In the genomic region with DNA sequence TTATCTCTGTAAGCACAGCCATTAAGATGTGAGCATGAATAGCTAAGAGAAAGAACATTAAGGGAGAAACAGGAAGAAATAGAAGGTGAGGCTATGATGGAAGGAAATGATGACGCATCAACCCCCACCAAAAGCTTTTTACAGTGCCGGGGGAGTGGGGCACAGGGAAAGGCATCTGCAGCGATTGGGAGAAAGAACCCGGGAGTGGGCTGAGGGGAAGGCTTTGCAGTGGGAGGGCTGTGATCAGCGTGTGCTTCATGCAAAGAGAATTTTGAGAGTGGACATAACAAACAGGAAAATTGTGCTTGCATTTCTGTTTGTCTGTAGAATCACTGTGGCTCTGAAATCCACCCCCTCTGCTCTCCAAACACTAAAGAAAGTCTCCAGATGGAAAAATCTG, we compare ENCODE assay signal across 10 cellular contexts.
DNase-seq lines count a peak whose midpoint lies in the region; ATAC-seq and TF ChIP-seq lines count a peak whose summit lies in the region.
"Had no signal": no experiment of that assay in that cellular context is flagged by ENCODE, and none has a peak within 500 bp of the region (broad histone marks: within the 10 kb centered on the region; RNA-seq: fewer than 3 reads in every experiment).

No MANE protein-coding gene starts in this region.

- peaks cover 3% of the 10 kb centered on the region for H3K27me3 Mint-ChIP-seq in endodermal cell (ENCODE audit: insufficient read depth)

- H3K9ac ChIP-seq in endodermal cell (ENCODE audit: extremely low read depth, low read length, poor library complexity, severe bottlenecking) = no peak overlapping the region

- no peaks in the 10 kb centered on the region for H3K9me2 ChIP-seq in OCI-LY7 (ENCODE audit: insufficient read depth, low read length)

- TF ChIP-seq CTCF in AG09309 (IDR thresholded peaks at IDR 0.05; ENCODE audit: control insufficient read depth, insufficient read depth, low read depth, low read length, missing control alignments) = no peak
- no peak for TF ChIP-seq CTCF in endodermal cell (conservative IDR thresholded peaks at IDR 0.05)
- no peak for TF ChIP-seq CTCF in omental fat pad (IDR thresholded peaks at IDR 0.05)
- no peak for TF ChIP-seq CTCF in OCI-LY7 (conservative IDR thresholded peaks at IDR 0.05; ENCODE audit: low read length)
- no peak for TF ChIP-seq CTCF in WERI-Rb-1 (IDR thresholded peaks at IDR 0.05; ENCODE audit: low read depth, low read length)

- H3K4me1 Mint-ChIP-seq in endodermal cell = peaks cover 46% of the 10 kb centered on the region
- H3K4me1 Mint-ChIP-seq: activated naive CD4-positive, alpha-beta T cell treated with anti-CD3 and anti-CD28 coated beads, Interleukin-2, amount 10 ng/mL, durations not matched to agents 7 days and 5 days had no signal

- no peak overlapping the region for H3K4me3 Mint-ChIP-seq in endodermal cell
- H3K4me3 Mint-ChIP-seq: activated naive CD4-positive, alpha-beta T cell treated with anti-CD3 and anti-CD28 coated beads, Interleukin-2, amount 10 ng/mL, durations not matched to agents 7 days and 5 days had no signal

- H3K27me3 ChIP-seq in SJSA1 (replicated peaks) = no peaks in the 10 kb centered on the region
- peaks cover 20% of the 10 kb centered on the region for H3K27me3 ChIP-seq in endodermal cell (ENCODE audit: control insufficient read depth, insufficient read depth, low read length, poor library complexity, severe bottlenecking)
- no peaks in the 10 kb centered on the region for H3K27me3 ChIP-seq in WERI-Rb-1 (ENCODE audit: insufficient read depth, low read depth, severe bottlenecking)

- no peaks in the 10 kb centered on the region for H3K79me2 ChIP-seq in OCI-LY7 (ENCODE audit: insufficient read depth, low read depth, low read length)

- no peaks in the 10 kb centered on the region for H3K9me3 Mint-ChIP-seq in endodermal cell
- H3K9me3 Mint-ChIP-seq: activated naive CD4-positive, alpha-beta T cell treated with anti-CD3 and anti-CD28 coated beads, Interleukin-2, amount 10 ng/mL, durations not matched to agents 7 days and 5 days had no signal

- no TSS peak for BruUV-seq in OCI-LY7 (replicated peaks; lab: Mats Ljungman, UMichigan)

- H3K4me2 ChIP-seq in OCI-LY7 (ENCODE audit: low read length) = no peak overlapping the region

- no peaks in the 10 kb centered on the region for H3K36me3 Mint-ChIP-seq in endodermal cell (ENCODE audit: low read depth)
- H3K36me3 Mint-ChIP-seq: activated naive CD4-positive, alpha-beta T cell treated with anti-CD3 and anti-CD28 coated beads, Interleukin-2, amount 10 ng/mL, durations not matched to agents 7 days and 5 days had no signal

- no peaks in the 10 kb centered on the region for H4K20me1 ChIP-seq in OCI-LY7 (ENCODE audit: insufficient read depth, low read length)

- DNase-seq in AG09309 (ENCODE audit: low read depth) (peak; percentile 16), SJSA1 (ENCODE audit: low read depth in 1 of 2, low spot score in 2 of 2) (peak; percentile 61 to 75), endodermal cell (peak; percentile 26), omental fat pad (ENCODE audit: low spot score) (no peak), OCI-LY7 (ENCODE audit: low spot score) (no peak), WERI-Rb-1 (no peak), SKM-1 treated with dmso at 0.1 percent for 144 hours (lab: John Stamatoyannopoulos, UW; ENCODE audit: unreplicated experiment) (no peak)
- DNase-seq: activated naive CD4-positive, alpha-beta T cell treated with anti-CD3 and anti-CD28 coated beads, Interleukin-2, amount 10 ng/mL, durations not matched to agents 7 days and 5 days; glutamatergic neuron had no signal

- intact Hi-C loops in OCI-LY7 (cut with micrococcal nuclease; ENCODE audit: unreplicated experiment) = no loop called here

- peak overlapping the region; percentile 41 for H3K27ac ChIP-seq in SJSA1
- no peak overlapping the region for H3K27ac ChIP-seq in endodermal cell (ENCODE audit: low read depth, low read length)
- H3K27ac ChIP-seq in OCI-LY7 (ENCODE audit: low read depth, low read length, poor library complexity, severe bottlenecking) = no peak overlapping the region
- H3K27ac ChIP-seq in WERI-Rb-1 = no peak overlapping the region

- CTCF ChIA-PET in OCI-LY7 (lab: Charles Lee; ENCODE audit: unreplicated experiment) = no interaction called here

- H3K4me1 ChIP-seq in SJSA1 (replicated peaks) (peaks cover 51% of the 10 kb centered on the region), endodermal cell (ENCODE audit: control insufficient read depth, insufficient read depth, low read length) (peaks cover 17% of the 10 kb centered on the region), OCI-LY7 (ENCODE audit: insufficient read depth, low read length, poor library complexity, severe bottlenecking) (no peaks in the 10 kb centered on the region)

- no peak overlapping the region for H2AFZ ChIP-seq in OCI-LY7 (ENCODE audit: low read length)

- H3K9me3 ChIP-seq in SJSA1 (replicated peaks) (no peaks in the 10 kb centered on the region; the same call in 1 of the 2 replicates), endodermal cell (ENCODE audit: control insufficient read depth, low read length) (no peaks in the 10 kb centered on the region), OCI-LY7 (ENCODE audit: low read length) (no peaks in the 10 kb centered on the region), WERI-Rb-1 (ENCODE audit: severe bottlenecking) (no peaks in the 10 kb centered on the region)

- H3K4me3 ChIP-seq in AG09309 (ENCODE audit: control insufficient read depth, low read depth, low read length) (peak overlapping the region; percentile 11), SJSA1 (no peak overlapping the region), endodermal cell (ENCODE audit: low read length) (no peak overlapping the region), OCI-LY7 (ENCODE audit: low read depth, low read length, poor library complexity, severe bottlenecking) (no peak overlapping the region), WERI-Rb-1 (ENCODE audit: low read depth, low read length) (no peak overlapping the region)

- POLR2A ChIA-PET in OCI-LY7 (lab: Charles Lee) = no interaction called here

- ATAC-seq in omental fat pad (ENCODE audit: low FRiP score) (peak; percentile 78), GM21717 (IDR thresholded peaks at IDR 0.05; ENCODE audit: unreplicated experiment) (no peak)

- no peak overlapping the region for H3K27ac Mint-ChIP-seq in endodermal cell
- H3K27ac Mint-ChIP-seq: activated naive CD4-positive, alpha-beta T cell treated with anti-CD3 and anti-CD28 coated beads, Interleukin-2, amount 10 ng/mL, durations not matched to agents 7 days and 5 days had no signal

- 76 to 80% methylated on average over 5 of the region's 5 CpGs for WGBS in endodermal cell (ENCODE audit: insufficient coverage in 1 of 2, insufficient read length in 1 of 2), 2 experiments

- H3K36me3 ChIP-seq in SJSA1 (no peaks in the 10 kb centered on the region), endodermal cell (ENCODE audit: control insufficient read depth, insufficient read depth, low read length) (no peaks in the 10 kb centered on the region), OCI-LY7 (ENCODE audit: insufficient read depth, low read length) (no peaks in the 10 kb centered on the region), WERI-Rb-1 (no peaks in the 10 kb centered on the region)

Comparison
In these comparisons a context has a peak if more than half of its experiments do, and no peak if none do; other contexts are left out.
1. DNase-seq: peak in AG09309 (single experiment), SJSA1 (2 of 2) and endodermal cell (single experiment); none in omental fat pad (single experiment), OCI-LY7 (single experiment), WERI-Rb-1 (single experiment) and SKM-1 treated with dmso at 0.1 percent for 144 hours (single experiment).